In genomic region chr7:118080947-118081346, GRCh38 we compare ENCODE assay signal across 9 cellular contexts.
DNase-seq lines count a peak whose midpoint lies in the region; ATAC-seq, FAIRE-seq and TF ChIP-seq lines count a peak whose summit lies in the region.
"Had no signal": no experiment of that assay in that cellular context is flagged by ENCODE, and none has a peak within 500 bp of the region (broad histone marks: within the 10 kb centered on the region; RNA-seq: fewer than 3 reads in every experiment).

No MANE protein-coding gene starts in this region.

- FAIRE-seq in K562 (lab: Jason Lieb, UNC) = peak; percentile 80

- no peak for TF ChIP-seq EP300 in K562 (IDR thresholded peaks at IDR 0.05; ENCODE audit: low read length)

- no TSS peak for BruUV-seq in K562 (replicated peaks; lab: Mats Ljungman, UMichigan)

- no peaks in the 10 kb centered on the region for H3K9me3 ChIP-seq in K562 (replicated peaks; ENCODE audit: control insufficient read depth, insufficient read depth, low read depth, low read length)
- H3K9me3 ChIP-seq in vagina = no peaks in the 10 kb centered on the region

- H3K4me3 ChIP-seq in K562 (no peak overlapping the region), vagina (no peak overlapping the region)
- H3K4me3 ChIP-seq: SK-N-MC had no signal

- ATAC-seq in GM18520 (IDR thresholded peaks at IDR 0.05; ENCODE audit: unreplicated experiment) (peak; percentile 96), HG02610 (IDR thresholded peaks at IDR 0.05; ENCODE audit: unreplicated experiment) (peak; percentile 99), K562 (peak; percentile 100)

- CTCF ChIA-PET in K562 (lab: Yijun Ruan, JAX; ENCODE audit: low intra/inter-chr PET ratio) = no interaction called here

- H4K20me1 ChIP-seq in K562 (replicated peaks; ENCODE audit: control insufficient read depth, insufficient read depth, low read length) = no peaks in the 10 kb centered on the region

- no peak overlapping the region for H3K9ac ChIP-seq in K562 (ENCODE audit: insufficient read depth in 1 of 2, low read depth in 2 of 2, low read length in 2 of 2)

- H3K27me3 ChIP-seq in K562 (ENCODE audit: control insufficient read depth in 2 of 2, insufficient read depth in 2 of 2, low read length in 2 of 2) (no peaks in the 10 kb centered on the region), vagina (no peaks in the 10 kb centered on the region)

- H3K4me2 ChIP-seq in K562 (ENCODE audit: insufficient read depth, low read length) = no peak overlapping the region

- no peaks in the 10 kb centered on the region for H3K9me1 ChIP-seq in K562 (ENCODE audit: control insufficient read depth, insufficient read depth, low read length)

- H3K27ac ChIP-seq in K562 (ENCODE audit: extremely low read depth, low read depth, low read length) = no peak overlapping the region
- H3K27ac ChIP-seq in vagina = no peak overlapping the region
- H3K27ac ChIP-seq: SK-N-MC had no signal

- peak overlapping the region; percentile 46 for H2AFZ ChIP-seq in K562 (ENCODE audit: low read depth, low read length)

- POLR2A ChIA-PET in K562 (lab: Yijun Ruan, JAX) = interaction anchor here (0.7 to 1.4 kb wide), 3 partner anchors 12 to 1413 kb away, joined by 3 to 6 read pairs (median 3); no protein-coding TSS in a partner anchor

- TF ChIP-seq RAD21 in K562 (CRISPR knock-in tag; conservative IDR thresholded peaks at IDR 0.05 in 1 of 2, IDR thresholded peaks at IDR 0.05 in 1 of 2) = no peak

- H3K36me3 ChIP-seq in K562 (ENCODE audit: control insufficient read depth, insufficient read depth, low read length) (no peaks in the 10 kb centered on the region), vagina (no peaks in the 10 kb centered on the region)

- intact Hi-C loops in K562 (cut with micrococcal nuclease) = no loop called here
- intact Hi-C loops in vagina (cut with DNase I) = no loop called here

- TF ChIP-seq CTCF in K562 (IDR thresholded peaks at IDR 0.05 in 2 of 3, conservative IDR thresholded peaks at IDR 0.05 in 1 of 3; ENCODE audit: insufficient read depth in 2 of 3, low read depth in 1 of 3, low read length in 3 of 3) = no peak
- no peak for TF ChIP-seq CTCF in vagina (IDR thresholded peaks at IDR 0.05)

- H3K4me1 ChIP-seq in K562 (replicated peaks in 1 of 2; ENCODE audit: control insufficient read depth in 2 of 2, insufficient read depth in 2 of 2, low read length in 2 of 2) = no peaks in the 10 kb centered on the region
- peaks cover 5% of the 10 kb centered on the region for H3K4me1 ChIP-seq in vagina

- no peaks in the 10 kb centered on the region for H3K79me2 ChIP-seq in K562 (ENCODE audit: control insufficient read depth, insufficient read depth, low read length)

- 0% methylated on average over 3 of the region's 3 CpGs for WGBS in K562 (ENCODE audit: insufficient coverage, low coverage, missing lambda C conversion rate)

- in situ Hi-C loops in K562 (cut with MboI) = no loop called here

- TF ChIP-seq POLR2A in K562 (conservative IDR thresholded peaks at IDR 0.05) (no peak), vagina (IDR thresholded peaks at IDR 0.05) (no peak)

- DNase-seq in NCI-H460 (ENCODE audit: extremely low read depth, low read depth) = peak; percentile 4
- DNase-seq in K562 (ENCODE audit: extremely low read depth in 1 of 4, low spot score in 3 of 4) = peak; percentile 75 to 81 (median 77)
- DNase-seq in stimulated activated CD4-positive, alpha-beta T cell treated with anti-CD3 and anti-CD28 coated beads, Interleukin-2, amount 100 ng/mL, for 24 hours = peak; percentile 51 to 57
- DNase-seq in SHP77 (lab: John Stamatoyannopoulos, UW) = no peak
- DNase-seq in NOMO-1 (lab: John Stamatoyannopoulos, UW; ENCODE audit: unreplicated experiment in 2 of 2) = no peak
- no peak for DNase-seq in vagina (ENCODE audit: extremely low spot score in 2 of 2)

TF ChIP-seq in K562, 482 proteins besides CTCF, POLR2A, EP300 and RAD21 (continues in another document):
- TF ChIP-seq TEAD4 (IDR thresholded peaks at IDR 0.05; ENCODE audit: low read length) (peak; percentile 32; the same call in 1 of the 2 replicates), TEAD4 (CRISPR knock-in tag; IDR thresholded peaks at IDR 0.05; ENCODE audit: borderline replicate concordance) (no peak), ATF7 (IDR thresholded peaks at IDR 0.05) (0 out of 2 replicates have a peak, but pooled peaks have one; percentile 27), BMI1 (IDR thresholded peaks at IDR 0.05; ENCODE audit: low read length) (no peak), PKNOX1 (IDR thresholded peaks at IDR 0.05) (peak; percentile 87), SPI1 (IDR thresholded peaks at IDR 0.05; ENCODE audit: borderline replicate concordance, low read depth, low read length) (peak; percentile 39; the same call in 1 of the 2 replicates), FOS (IDR thresholded peaks at IDR 0.05; ENCODE audit: extremely low read depth, insufficient read length) (peak; percentile 4), CBFA2T3 (IDR thresholded peaks at IDR 0.05) (no peak), VEZF1 (CRISPR knock-in tag; IDR thresholded peaks at IDR 0.05) (0 out of 2 replicates have a peak, but pooled peaks have one; percentile 27), TOE1 (IDR thresholded peaks at IDR 0.05; ENCODE audit: borderline replicate concordance) (no peak), TOE1 (CRISPR knock-in tag; IDR thresholded peaks at IDR 0.05; ENCODE audit: borderline replicate concordance, low read depth) (no peak), ZNF655 (CRISPR knock-in tag; IDR thresholded peaks at IDR 0.05) (no peak), MED1 (CRISPR knock-in tag; IDR thresholded peaks at IDR 0.05; ENCODE audit: borderline replicate concordance) (no peak), BCL6 (CRISPR knock-in tag; IDR thresholded peaks at IDR 0.05) (no peak), NONO (IDR thresholded peaks at IDR 0.05; ENCODE audit: low read depth in 2 of 2, low read length in 1 of 2) (no peak), ATF1 (CRISPR knock-in tag; IDR thresholded peaks at IDR 0.05) (no peak), ATF1 (tag; IDR thresholded peaks at IDR 0.05) (peak; percentile 56), ARID1B (IDR thresholded peaks at IDR 0.05) (peak; percentile 61; the same call in 1 of the 2 replicates), HMG20B (CRISPR knock-in tag; IDR thresholded peaks at IDR 0.05) (no peak), MAX (CRISPR knock-in tag; IDR thresholded peaks at IDR 0.05) (no peak), DPF2 (IDR thresholded peaks at IDR 0.05) (peak; percentile 62), STAT5A (IDR thresholded peaks at IDR 0.05; ENCODE audit: borderline replicate concordance, low read length) (peak; percentile 75), SRSF3 (IDR thresholded peaks at IDR 0.05; ENCODE audit: insufficient read depth, low read length) (no peak), MYNN (IDR thresholded peaks at IDR 0.05) (no peak), MYNN (CRISPR knock-in tag; IDR thresholded peaks at IDR 0.05) (no peak), HDAC1 (IDR thresholded peaks at IDR 0.05) (no peak), ZFPM2 (CRISPR knock-in tag; IDR thresholded peaks at IDR 0.05) (no peak), TFAP4 (CRISPR knock-in tag; IDR thresholded peaks at IDR 0.05; ENCODE audit: borderline replicate concordance) (no peak), ZNF311 (CRISPR knock-in tag; IDR thresholded peaks at IDR 0.05) (no peak), TCF7L2 (IDR thresholded peaks at IDR 0.05; ENCODE audit: low read depth, low read length) (no peak), ZNF384 (IDR thresholded peaks at IDR 0.05; ENCODE audit: low read depth, low read length) (peak; percentile 42; the same call in 1 of the 2 replicates)

Comparison
In these comparisons a context has a peak if more than half of its experiments do, and no peak if none do; other contexts are left out.
1. DNase-seq: peak in NCI-H460 (single experiment), K562 (4 of 4) and stimulated activated CD4-positive, alpha-beta T cell treated with anti-CD3 and anti-CD28 coated beads, Interleukin-2, amount 100 ng/mL, for 24 hours (2 of 2); none in SHP77 (0 of 2), NOMO-1 (0 of 2) and vagina (0 of 2).
2. Peak in every context shown above with its lines, with median percentiles within 50 percentile points of each other: ATAC-seq.